Comparison of ENCODE assay signal across 9 cellular contexts in genomic region chr19:46014534-46014933, GRCh38. TPM values are rescaled to one million over a fixed set of nuclear protein-coding genes. Genes with fewer than 3 reads are reported as not detected.
DNase-seq lines count a peak whose midpoint lies in the region; ATAC-seq and TF ChIP-seq lines count a peak whose summit lies in the region.
"Had no signal": no experiment of that assay in that cellular context is flagged by ENCODE, and none has a peak within 500 bp of the region (broad histone marks: within the 10 kb centered on the region; RNA-seq: fewer than 3 reads in every experiment).

No MANE protein-coding gene starts in this region.

- H3K4me1 ChIP-seq in BE2C (peaks cover 9% of the 10 kb centered on the region), endodermal cell (ENCODE audit: control insufficient read depth, insufficient read depth, low read length) (no peaks in the 10 kb centered on the region)

- H3K4me2 ChIP-seq in neural cell (ENCODE audit: low read length) = no peak overlapping the region

- H3K27me3 ChIP-seq in BE2C (peaks cover 22% of the 10 kb centered on the region), endodermal cell (ENCODE audit: control insufficient read depth, insufficient read depth, low read length, poor library complexity, severe bottlenecking) (peaks cover 38% of the 10 kb centered on the region), neural cell (ENCODE audit: insufficient read depth, low read depth, low read length) (peaks cover 20% of the 10 kb centered on the region)

- peaks cover 7 to 9% (median 8%) of the 10 kb centered on the region in 3 donors for H3K4me1 Mint-ChIP-seq in IgD-negative memory B cell
- H3K4me1 Mint-ChIP-seq in endodermal cell = peaks cover 16% of the 10 kb centered on the region

- no peaks in the 10 kb centered on the region for H3K79me2 ChIP-seq in neural cell (replicated peaks; ENCODE audit: insufficient read depth, low read length)

- H4K20me1 ChIP-seq in neural cell (ENCODE audit: insufficient read depth) = no peaks in the 10 kb centered on the region

- TF ChIP-seq CTCF in BE2C (IDR thresholded peaks at IDR 0.05; ENCODE audit: low read depth, low read length) (no peak), endodermal cell (conservative IDR thresholded peaks at IDR 0.05) (no peak), neural cell (IDR thresholded peaks at IDR 0.05; ENCODE audit: poor library complexity, severe bottlenecking) (no peak)

- H3K36me3 ChIP-seq in BE2C (no peaks in the 10 kb centered on the region), endodermal cell (ENCODE audit: control insufficient read depth, insufficient read depth, low read length) (peaks cover 4% of the 10 kb centered on the region), neural cell (ENCODE audit: insufficient read depth, low read length) (no peaks in the 10 kb centered on the region)

- H3K9me3 Mint-ChIP-seq in IgD-negative memory B cell = no peaks in the 10 kb centered on the region
- H3K9me3 Mint-ChIP-seq in endodermal cell = no peaks in the 10 kb centered on the region

- DNase-seq in BE2C (no peak), endodermal cell (no peak), SW480 (ENCODE audit: low spot score) (no peak)
- DNase-seq in stimulated activated CD4-positive, alpha-beta T cell treated with anti-CD3 and anti-CD28 coated beads, Interleukin-2, amount 100 ng/mL, for 48 hours = no peak
- no peak for DNase-seq in stimulated activated naive CD4-positive, alpha-beta T cell (lab: John Stamatoyannopoulos, UW)
- DNase-seq: foreskin melanocyte had no signal

- H3F3A ChIP-seq in neural cell (ENCODE audit: insufficient read depth, low read length, poor library complexity, severe bottlenecking) = no peaks in the 10 kb centered on the region

- H3K36me3 Mint-ChIP-seq in IgD-negative memory B cell (peaks cover 3% of the 10 kb centered on the region), endodermal cell (ENCODE audit: low read depth) (peaks cover 14% of the 10 kb centered on the region)

- peak overlapping the region; percentile 25 to 87 (median 68) for H3K4me3 Mint-ChIP-seq in IgD-negative memory B cell
- H3K4me3 Mint-ChIP-seq in endodermal cell = peak overlapping the region; percentile 44

- no peak overlapping the region for H3K9ac ChIP-seq in endodermal cell (ENCODE audit: extremely low read depth, low read length, poor library complexity, severe bottlenecking)
- H3K9ac ChIP-seq in neural cell (ENCODE audit: low read length) = peak overlapping the region; percentile 32

- H3K9me3 ChIP-seq in BE2C (no peaks in the 10 kb centered on the region), endodermal cell (ENCODE audit: control insufficient read depth, low read length) (no peaks in the 10 kb centered on the region), neural cell (ENCODE audit: low read length) (no peaks in the 10 kb centered on the region)

- H2AFZ ChIP-seq in neural cell (ENCODE audit: low read depth, low read length) = no peak overlapping the region

- no peak for ATAC-seq in HG02870 (IDR thresholded peaks at IDR 0.05; ENCODE audit: unreplicated experiment)

- peaks cover 8% of the 10 kb centered on the region for H3K27me3 Mint-ChIP-seq in IgD-negative memory B cell
- peaks cover 38% of the 10 kb centered on the region for H3K27me3 Mint-ChIP-seq in endodermal cell (ENCODE audit: insufficient read depth)

- H3K27ac Mint-ChIP-seq in IgD-negative memory B cell (peak overlapping the region in 1 of 3 donors; percentile 56), endodermal cell (no peak overlapping the region)

- H3K27ac ChIP-seq in endodermal cell (ENCODE audit: low read depth, low read length) (no peak overlapping the region), neural cell (ENCODE audit: low read length) (no peak overlapping the region)

- 57 to 72% methylated on average over 3 to 8 of the region's 8 CpGs for WGBS in endodermal cell (ENCODE audit: insufficient coverage in 1 of 2, insufficient read length in 1 of 2), 2 experiments

- no peak for TF ChIP-seq RAD21 in neural cell (conservative IDR thresholded peaks at IDR 0.05)

- no peak for TF ChIP-seq EP300 in neural cell (conservative IDR thresholded peaks at IDR 0.05; ENCODE audit: poor library complexity, severe bottlenecking)

- no peaks in the 10 kb centered on the region for H3K9me2 ChIP-seq in neural cell (ENCODE audit: insufficient read depth, low read length)

- H3K4me3 ChIP-seq in BE2C (ENCODE audit: low read depth, low read length) = peak overlapping the region; percentile 32; the same call in 1 of the 2 replicates
- H3K4me3 ChIP-seq in endodermal cell (ENCODE audit: low read length) = peak overlapping the region; percentile 54
- H3K4me3 ChIP-seq in neural cell (ENCODE audit: low read length) = peak overlapping the region; percentile 54

TF ChIP-seq in neural cell, 6 proteins besides CTCF, POLR2A, EP300 and RAD21:
- TF ChIP-seq TAF1 (IDR thresholded peaks at IDR 0.05; ENCODE audit: low read depth) (no peak), POLR2AphosphoS5 (IDR thresholded peaks at IDR 0.05) (no peak), SMC3 (conservative IDR thresholded peaks at IDR 0.05; ENCODE audit: poor library complexity) (no peak), REST (IDR thresholded peaks at IDR 0.05; ENCODE audit: borderline replicate concordance) (no peak), MXI1 (conservative IDR thresholded peaks at IDR 0.05; ENCODE audit: poor library complexity, severe bottlenecking) (no peak), EZH2 (IDR thresholded peaks at IDR 0.05; ENCODE audit: borderline replicate concordance, insufficient read depth, low read length, poor library complexity, severe bottlenecking) (no peak)

RNA-seq across cellular contexts. Expression of gene PGLYRP1, which starts 8.3 kb away (rescaled TPM):
- polyA plus RNA-seq in BE2C (2012; ENCODE audit: insufficient read depth, insufficient read length, low read depth) = not detected
- not detected for polyA plus RNA-seq in IgD-negative memory B cell
- not detected for total RNA-seq in endodermal cell
- polyA plus RNA-seq in endodermal cell (2013, experiment 1 of 2) = not detected
- polyA plus RNA-seq in endodermal cell (2013, experiment 2 of 2) = not detected
- polyA plus RNA-seq in neural cell = not detected in 2 replicates
- not detected in 2 replicates for polyA minus RNA-seq in neural cell

RNA-seq across cellular contexts. Expression of gene CCDC61, which starts 19.3 kb away (rescaled TPM):
- polyA plus RNA-seq in BE2C (2012; ENCODE audit: insufficient read depth, insufficient read length, low read depth) = 8.9 TPM
- polyA plus RNA-seq in IgD-negative memory B cell (8.7 TPM), neural cell (0.82 and 1.4 TPM in 2 replicates)
- total RNA-seq in endodermal cell = 10 to 100 TPM; 23.2 to 23.6 TPM
- 12.8 TPM for polyA plus RNA-seq in endodermal cell (2013, experiment 1 of 2)
- polyA plus RNA-seq in endodermal cell (2013, experiment 2 of 2) = 9.6 TPM
- 2.7 and 11.9 TPM in 2 replicates for polyA minus RNA-seq in neural cell

RNA-seq across cellular contexts. Expression of gene IGFL4, which starts 26.3 kb away (rescaled TPM):
- polyA plus RNA-seq in BE2C (2012; ENCODE audit: insufficient read depth, insufficient read length, low read depth) = not detected
- polyA plus RNA-seq in IgD-negative memory B cell = not detected
- total RNA-seq in endodermal cell = under 1 TPM; 0.33 to 0.60 TPM
- polyA plus RNA-seq in endodermal cell (2013, experiment 1 of 2) = 0.11 TPM
- polyA plus RNA-seq in endodermal cell (2013, experiment 2 of 2) = 0.33 TPM
- 4.4 and 5.2 TPM in 2 replicates for polyA plus RNA-seq in neural cell
- polyA minus RNA-seq in neural cell = 2.2 and 2.4 TPM in 2 replicates

RNA-seq across cellular contexts. Expression of gene NOVA2, which starts 40.9 kb away (rescaled TPM):
- polyA plus RNA-seq in BE2C (2012; ENCODE audit: insufficient read depth, insufficient read length, low read depth) = 14.7 TPM
- polyA plus RNA-seq in IgD-negative memory B cell (not detected), neural cell (7.6 and 9.3 TPM in 2 replicates)
- under 1 TPM; 0.64 to 0.91 TPM for total RNA-seq in endodermal cell
- 25.8 TPM for polyA plus RNA-seq in endodermal cell (2013, experiment 1 of 2)
- 23.3 TPM for polyA plus RNA-seq in endodermal cell (2013, experiment 2 of 2)
- polyA minus RNA-seq in neural cell = 18.0 and 27.3 TPM in 2 replicates
